10 cellular contexts compared by ENCODE assay signal in genomic region chr1:153357076-153357852, GRCh38. TPM values are rescaled to one million over a fixed set of nuclear protein-coding genes. Genes with fewer than 3 reads are reported as not detected.
DNase-seq lines count a peak whose midpoint lies in the region; ATAC-seq and TF ChIP-seq lines count a peak whose summit lies in the region.
"Had no signal": no experiment of that assay in that cellular context is flagged by ENCODE, and none has a peak within 500 bp of the region (broad histone marks: within the 10 kb centered on the region; RNA-seq: fewer than 3 reads in every experiment).

No MANE protein-coding gene starts in this region.

- no peaks in the 10 kb centered on the region for H3K79me1 ChIP-seq in H9 (ENCODE audit: insufficient read depth, low read depth, low read length, poor library complexity, severe bottlenecking)

- peaks cover 0 to 5% (median 0%) of the 10 kb centered on the region in 9 donors for H3K36me3 ChIP-seq in heart right ventricle

- H3K18ac ChIP-seq in H9 (ENCODE audit: insufficient read length, low read depth, low read length) = no peak overlapping the region

- peaks cover 29% of the 10 kb centered on the region for H3K27me3 Mint-ChIP-seq in HFFc6 (ENCODE audit: insufficient read depth)
- no peaks in the 10 kb centered on the region; the same call in 1 of the 2 replicates for H3K27me3 Mint-ChIP-seq in H9 (ENCODE audit: low read depth)
- H3K27me3 Mint-ChIP-seq in activated CD8-positive, alpha-beta memory T cell treated with anti-CD3 and anti-CD28 coated beads, Interleukin-2, amount 10 ng/mL, durations not matched to agents 7 days and 5 days = peaks cover 2% of the 10 kb centered on the region

- no peaks in the 10 kb centered on the region for H3K27me3 ChIP-seq in heart right ventricle
- H3K27me3 ChIP-seq in H9 (ENCODE audit: insufficient read depth, low read length) = no peaks in the 10 kb centered on the region

- H3K4me1 ChIP-seq in heart right ventricle (peaks cover 0 to 36% (median 6%) of the 10 kb centered on the region in 9 donors), H9 (ENCODE audit: insufficient read depth, low read length) (no peaks in the 10 kb centered on the region)

- H3K9me3 Mint-ChIP-seq in HFFc6 (no peaks in the 10 kb centered on the region), H9 (peaks cover 0 to 4% of the 10 kb centered on the region in 2 experiments; a peak in 2 of 5 replicates)
- H3K9me3 Mint-ChIP-seq in activated CD8-positive, alpha-beta memory T cell treated with anti-CD3 and anti-CD28 coated beads, Interleukin-2, amount 10 ng/mL, durations not matched to agents 7 days and 5 days (ENCODE audit: low read depth) = no peaks in the 10 kb centered on the region
- H3K9me3 Mint-ChIP-seq: naive B cell had no signal

- H3T11ph ChIP-seq in H9 (ENCODE audit: low read length) = no peak overlapping the region

- no peak overlapping the region for H3K56ac ChIP-seq in H9 (ENCODE audit: insufficient read length, low read depth, low read length)

- H2BK20ac ChIP-seq in H9 (ENCODE audit: low read depth, low read length, poor library complexity, severe bottlenecking) = no peak overlapping the region

- peak; percentile 20; the same call in 1 of the 2 replicates for TF ChIP-seq CTCF in HFFc6 (IDR thresholded peaks at IDR 0.05)
- TF ChIP-seq CTCF in heart right ventricle (IDR thresholded peaks at IDR 0.05) = no peak
- TF ChIP-seq CTCF in H9 (conservative IDR thresholded peaks at IDR 0.05) = no peak

- no peak overlapping the region for H2BK12ac ChIP-seq in H9 (ENCODE audit: insufficient read length, low read depth, low read length)

- no peak overlapping the region for H4K5ac ChIP-seq in H9 (ENCODE audit: insufficient read length, low read depth, low read length)

- no peak overlapping the region for H2AFZ ChIP-seq in H9 (ENCODE audit: low read length)

- H3K4me2 ChIP-seq in H9 (ENCODE audit: insufficient read depth, insufficient read length, low read length) = no peak overlapping the region

- no peak overlapping the region for H4K91ac ChIP-seq in H9 (ENCODE audit: insufficient read length, low read depth, low read length)

- in situ Hi-C loops in G401 (cut with HindIII; ENCODE audit: low sequenced_read_pairs) = loop anchor here (10.0 to 25.0 kb wide), 2 partner anchors 108 to 230 kb away; partner anchors contain the start of gene S100A7

- peak; percentile 37 to 71 (median 52) for ATAC-seq in heart right ventricle
- ATAC-seq in sciatic nerve = peak; percentile 38
- no peak for ATAC-seq in activated CD8-positive, alpha-beta memory T cell treated with anti-CD3 and anti-CD28 coated beads, Interleukin-2, amount 10 ng/mL, durations not matched to agents 7 days and 5 days

- H2BK15ac ChIP-seq in H9 (ENCODE audit: low read depth, low read length) = no peak overlapping the region

- 57 to 74% methylated on average over 10 of the region's 10 CpGs for WGBS in heart right ventricle, 2 donors
- WGBS in H9 (ENCODE audit: extremely low coverage, insufficient read length, low lambda C conversion rate) = no CpG with 5 or more reads among the region's 10 CpGs

- H4K20me1 ChIP-seq in H9 (ENCODE audit: control insufficient read depth, insufficient read depth, insufficient read length) = no peaks in the 10 kb centered on the region

- H2BK120ac ChIP-seq in H9 (ENCODE audit: low read depth, low read length, poor library complexity, severe bottlenecking) = no peak overlapping the region

- no peak overlapping the region for H2BK5ac ChIP-seq in H9 (ENCODE audit: insufficient read length, low read length)

- H3K79me2 ChIP-seq in H9 (ENCODE audit: insufficient read depth, low read length) = no peaks in the 10 kb centered on the region

- no peak overlapping the region for H3K23ac ChIP-seq in H9 (ENCODE audit: insufficient read length, low read depth, low read length)

- H3K36me3 Mint-ChIP-seq in HFFc6 (ENCODE audit: low read depth) (no peaks in the 10 kb centered on the region), H9 (ENCODE audit: insufficient read depth in 1 of 3, low read depth in 3 of 3) (no peaks in the 10 kb centered on the region)
- H3K36me3 Mint-ChIP-seq in activated CD8-positive, alpha-beta memory T cell treated with anti-CD3 and anti-CD28 coated beads, Interleukin-2, amount 10 ng/mL, durations not matched to agents 7 days and 5 days = no peaks in the 10 kb centered on the region
- H3K36me3 Mint-ChIP-seq: naive B cell had no signal

- DNase-seq in HFFc6 (no peak), SKM-1 (lab: John Stamatoyannopoulos, UW; ENCODE audit: unreplicated experiment) (peak; percentile 98), heart right ventricle (peak in 1 of 2 donors; percentile 51), sciatic nerve (ENCODE audit: low spot score) (no peak), NCI-H446 (lab: John Stamatoyannopoulos, UW) (no peak), H9 (no peak), G401 (ENCODE audit: low spot score) (no peak)
- DNase-seq in activated CD8-positive, alpha-beta memory T cell treated with anti-CD3 and anti-CD28 coated beads, Interleukin-2, amount 10 ng/mL, durations not matched to agents 7 days and 5 days = no peak
- DNase-seq: activated T-cell treated with anti-CD3 and anti-CD28 coated beads, Interleukin-2, amount 50 U/mL, for 1 hour; naive B cell had no signal

- H3K9me3 ChIP-seq in heart right ventricle (no peaks in the 10 kb centered on the region), H9 (ENCODE audit: control insufficient read depth, low read depth, low read length) (no peaks in the 10 kb centered on the region)

- peak overlapping the region in 1 of 10 donors; percentile 50 for H3K4me3 ChIP-seq in heart right ventricle

- no peak overlapping the region for H3K9ac ChIP-seq in H9 (ENCODE audit: extremely low read depth, insufficient read length, low read length)

- no peak overlapping the region for H3K4ac ChIP-seq in H9 (ENCODE audit: low read depth, low read length)

- no peak overlapping the region for H3K4me3 Mint-ChIP-seq in HFFc6
- no peak overlapping the region for H3K4me3 Mint-ChIP-seq in H9
- H3K4me3 Mint-ChIP-seq in activated CD8-positive, alpha-beta memory T cell treated with anti-CD3 and anti-CD28 coated beads, Interleukin-2, amount 10 ng/mL, durations not matched to agents 7 days and 5 days = no peak overlapping the region

- no peak overlapping the region for H2AK5ac ChIP-seq in H9 (ENCODE audit: insufficient read length, low read length)

- CTCF ChIA-PET in activated CD8-positive, alpha-beta memory T cell treated with anti-CD3 and anti-CD28 coated beads, Interleukin-2, amount 10 ng/mL, durations not matched to agents 7 days and 5 days (lab: Charles Lee) = interaction anchor here (0.6 to 2.3 kb wide), 2 partner anchors 137 to 507 kb away, joined by 3 to 11 read pairs; no protein-coding TSS in a partner anchor

- no peak overlapping the region for H3K14ac ChIP-seq in H9 (ENCODE audit: insufficient read depth, low read length)

- no peaks in the 10 kb centered on the region for H3K23me2 ChIP-seq in H9 (ENCODE audit: insufficient read length, low read depth, low read length, poor library complexity, severe bottlenecking)

- intact Hi-C loops in heart right ventricle (cut with DNase I) (loop anchor here in 4 of 10 donors (5.0 to 10.0 kb wide), 3 partner anchors 50 to 388 kb away; partner anchors contain the start of gene S100A2 (in 3 of the 4)), sciatic nerve (cut with DNase I) (no loop called here)

- H3K27ac Mint-ChIP-seq in HFFc6 (no peak overlapping the region), H9 (no peak overlapping the region)
- no peak overlapping the region for H3K27ac Mint-ChIP-seq in activated CD8-positive, alpha-beta memory T cell treated with anti-CD3 and anti-CD28 coated beads, Interleukin-2, amount 10 ng/mL, durations not matched to agents 7 days and 5 days

- no peak overlapping the region for H4K8ac ChIP-seq in H9 (replicated peaks; ENCODE audit: insufficient read length, low read depth, low read length)

- H3K27ac ChIP-seq in heart right ventricle (peak overlapping the region in 3 of 10 donors; percentile 36 to 86 (median 38)), H9 (ENCODE audit: insufficient read length, low read depth, low read length) (no peak overlapping the region)

- H3K4me1 Mint-ChIP-seq in HFFc6 (ENCODE audit: low read depth) (no peaks in the 10 kb centered on the region), H9 (no peaks in the 10 kb centered on the region)
- peaks cover 7% of the 10 kb centered on the region for H3K4me1 Mint-ChIP-seq in activated CD8-positive, alpha-beta memory T cell treated with anti-CD3 and anti-CD28 coated beads, Interleukin-2, amount 10 ng/mL, durations not matched to agents 7 days and 5 days

RNA-seq across cellular contexts. Expression of gene S100A9, which starts 0.4 kb away (rescaled TPM):
- not detected for total RNA-seq in HFFc6 (2021; fragmentation: NEBNext Ultra II Directional; extraction: Animal tissue kit (Norgen Biotek cat#: 25700))
- 100 to 1,000 TPM in 3 of 10 donors, 10 to 100 TPM in 6, 1 to 10 TPM in 1; 9.9 to 182 (median 36.0) TPM for total RNA-seq in heart right ventricle
- 100 to 1,000 TPM; 111 to 177 TPM for polyA plus RNA-seq in heart right ventricle
- 225 TPM for total RNA-seq in sciatic nerve
- not detected in 2 replicates for total RNA-seq in H9 (2021)
- not detected for total RNA-seq in activated CD8-positive, alpha-beta memory T cell treated with anti-CD3 and anti-CD28 coated beads, Interleukin-2, amount 10 ng/mL, durations not matched to agents 7 days and 5 days
- 1.1 and 14.0 TPM in 2 replicates for total RNA-seq in G401 (2014; rRNA removed; shearing (Covaris generic))

RNA-seq across cellular contexts. Expression of gene PGLYRP4, which starts 8.6 kb away (rescaled TPM):
- total RNA-seq in HFFc6 (2021; fragmentation: NEBNext Ultra II Directional; extraction: Animal tissue kit (Norgen Biotek cat#: 25700)) = not detected
- total RNA-seq in heart right ventricle = not detected
- not detected for polyA plus RNA-seq in heart right ventricle
- total RNA-seq in sciatic nerve = not detected
- total RNA-seq in H9 (2021) = not detected in 2 replicates
- total RNA-seq in activated CD8-positive, alpha-beta memory T cell treated with anti-CD3 and anti-CD28 coated beads, Interleukin-2, amount 10 ng/mL, durations not matched to agents 7 days and 5 days = not detected
- not detected in 2 replicates for total RNA-seq in G401 (2014; rRNA removed; shearing (Covaris generic))

RNA-seq across cellular contexts. Expression of gene S100A12, which starts 18.2 kb away (rescaled TPM):
- total RNA-seq in HFFc6 (2021; fragmentation: NEBNext Ultra II Directional; extraction: Animal tissue kit (Norgen Biotek cat#: 25700)) = not detected
- total RNA-seq in heart right ventricle (10 to 100 TPM in 1 of 10 donors, 1 to 10 TPM in 6, under 1 TPM in 2, not detected in 1; 0.49 to 12.9 (median 1.9) TPM), sciatic nerve (15.3 TPM), H9 (2021) (not detected in 2 replicates)
- polyA plus RNA-seq in heart right ventricle = 1 to 10 TPM; 4.6 to 6.2 TPM
- not detected for total RNA-seq in activated CD8-positive, alpha-beta memory T cell treated with anti-CD3 and anti-CD28 coated beads, Interleukin-2, amount 10 ng/mL, durations not matched to agents 7 days and 5 days
- total RNA-seq in G401 (2014; rRNA removed; shearing (Covaris generic)) = not detected in 2 replicates

RNA-seq across cellular contexts. Expression of gene S100A8, which starts 33.6 kb away (rescaled TPM):
- total RNA-seq in HFFc6 (2021; fragmentation: NEBNext Ultra II Directional; extraction: Animal tissue kit (Norgen Biotek cat#: 25700)) = not detected
- 100 to 1,000 TPM in 1 of 10 donors, 10 to 100 TPM in 7, 1 to 10 TPM in 2; 6.2 to 105 (median 24.5) TPM for total RNA-seq in heart right ventricle
- 10 to 100 TPM; 73.6 to 79.2 TPM for polyA plus RNA-seq in heart right ventricle
- total RNA-seq in sciatic nerve = 192 TPM
- total RNA-seq in H9 (2021) = not detected in 2 replicates
- total RNA-seq in activated CD8-positive, alpha-beta memory T cell treated with anti-CD3 and anti-CD28 coated beads, Interleukin-2, amount 10 ng/mL, durations not matched to agents 7 days and 5 days = not detected
- total RNA-seq in G401 (2014; rRNA removed; shearing (Covaris generic)) = not detected in 2 replicates

RNA-seq across cellular contexts. Expression of gene PGLYRP3, which starts 44.5 kb away (rescaled TPM):
- total RNA-seq in HFFc6 (2021; fragmentation: NEBNext Ultra II Directional; extraction: Animal tissue kit (Norgen Biotek cat#: 25700)) = not detected
- total RNA-seq in heart right ventricle (not detected), sciatic nerve (not detected), H9 (2021) (not detected in 2 replicates)
- not detected for polyA plus RNA-seq in heart right ventricle
- not detected for total RNA-seq in activated CD8-positive, alpha-beta memory T cell treated with anti-CD3 and anti-CD28 coated beads, Interleukin-2, amount 10 ng/mL, durations not matched to agents 7 days and 5 days
- not detected in 2 replicates for total RNA-seq in G401 (2014; rRNA removed; shearing (Covaris generic))
